24 cellular contexts compared by ENCODE assay signal in the genomic region with DNA sequence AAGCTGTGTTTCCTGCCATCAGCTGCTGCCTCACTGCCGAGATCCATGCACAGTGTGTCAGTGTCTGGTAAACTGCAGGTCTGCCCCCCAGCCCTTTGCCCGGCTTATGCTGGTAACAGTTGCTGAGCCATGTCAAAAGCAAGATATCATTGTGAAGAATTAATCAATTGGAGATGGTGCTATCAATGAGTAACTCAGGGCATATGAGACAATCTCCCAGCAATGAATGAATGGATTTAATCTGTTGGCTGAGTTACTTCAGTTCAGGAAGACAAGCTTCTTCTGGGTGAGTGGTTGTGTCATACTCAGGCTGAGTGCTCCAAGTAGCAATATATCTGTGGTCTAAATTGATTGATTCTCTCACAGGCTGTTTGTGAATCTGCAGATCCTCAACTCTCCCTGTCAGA.
"Had no signal": no experiment of that assay in that cellular context is flagged by ENCODE, and none has a peak within 500 bp of the region (broad histone marks: within the 10 kb centered on the region; RNA-seq: fewer than 3 reads in every experiment).

No MANE protein-coding gene starts in this region.

- H3K27ac ChIP-seq: adrenal gland, left ventricle myocardium inferior, right lobe of liver, tibial nerve had no signal

- H3K27me3 Mint-ChIP-seq: activated naive CD8-positive, alpha-beta T cell treated with anti-CD3 and anti-CD28 coated beads for 36 hours; effector memory CD8-positive, alpha-beta T cell had no signal

- H3K4me3 ChIP-seq: adrenal gland, heart left ventricle, left ventricle myocardium inferior, right lobe of liver, tibial nerve had no signal

- H3K9me3 ChIP-seq: adrenal gland, heart left ventricle, left ventricle myocardium inferior, right lobe of liver, tibial nerve had no signal

- H3K27ac Mint-ChIP-seq: activated CD4-positive, alpha-beta memory T cell treated with anti-CD3 and anti-CD28 coated beads for 36 hours; activated CD4-positive, alpha-beta T cell treated with anti-CD3 and anti-CD28 coated beads, Interleukin-2, amount 10 ng/mL, durations not matched to agents 24 days and 14 days; activated naive CD4-positive, alpha-beta T cell treated with anti-CD3 and anti-CD28 coated beads for 36 hours; activated naive CD8-positive, alpha-beta T cell treated with anti-CD3 and anti-CD28 coated beads for 36 hours; activated T-helper 1 cell treated with anti-CD3 and anti-CD28 coated beads, Interleukin-12 subunit alpha, Interleukin-12 subunit beta, Interleukin-2, Interleukin-4 antibody, amounts not matched to agents 30 ng/mL and 10 ng/mL and 1 ng/mL, durations not matched to agents 14 hours and 24 hours and 36 hours; effector memory CD8-positive, alpha-beta T cell; naive thymus-derived CD4-positive, alpha-beta T cell; T-helper 17 cell had no signal

- H3K36me3 Mint-ChIP-seq: activated CD4-positive, alpha-beta memory T cell treated with anti-CD3 and anti-CD28 coated beads for 36 hours; activated naive CD8-positive, alpha-beta T cell treated with anti-CD3 and anti-CD28 coated beads for 36 hours; naive thymus-derived CD4-positive, alpha-beta T cell had no signal

- ATAC-seq: effector memory CD8-positive, alpha-beta T cell; heart left ventricle; naive thymus-derived CD4-positive, alpha-beta T cell; right lobe of liver; T-helper 17 cell had no signal

- H3K27me3 ChIP-seq: adrenal gland, heart left ventricle, right lobe of liver, tibial nerve had no signal

- H3K36me3 ChIP-seq: adrenal gland, left ventricle myocardium inferior, right lobe of liver, tibial nerve had no signal

- H3K9me3 Mint-ChIP-seq: activated CD4-positive, alpha-beta memory T cell treated with anti-CD3 and anti-CD28 coated beads for 36 hours; activated CD4-positive, alpha-beta T cell treated with anti-CD3 and anti-CD28 coated beads, Interleukin-2, amount 10 ng/mL, durations not matched to agents 24 days and 14 days; activated naive CD4-positive, alpha-beta T cell treated with anti-CD3 and anti-CD28 coated beads for 36 hours; activated naive CD8-positive, alpha-beta T cell treated with anti-CD3 and anti-CD28 coated beads for 36 hours; activated T-helper 1 cell treated with anti-CD3 and anti-CD28 coated beads, Interleukin-12 subunit alpha, Interleukin-12 subunit beta, Interleukin-2, Interleukin-4 antibody, amounts not matched to agents 30 ng/mL and 10 ng/mL and 1 ng/mL, durations not matched to agents 14 hours and 24 hours and 36 hours; neural crest cell had no signal

- H3K4me1 ChIP-seq: right lobe of liver had no signal

- H3K4me3 Mint-ChIP-seq: activated CD4-positive, alpha-beta memory T cell treated with anti-CD3 and anti-CD28 coated beads for 36 hours; activated CD4-positive, alpha-beta T cell treated with anti-CD3 and anti-CD28 coated beads, Interleukin-2, amount 10 ng/mL, durations not matched to agents 24 days and 14 days; activated naive CD4-positive, alpha-beta T cell treated with anti-CD3 and anti-CD28 coated beads for 36 hours; activated naive CD8-positive, alpha-beta T cell treated with anti-CD3 and anti-CD28 coated beads for 36 hours; activated T-helper 1 cell treated with anti-CD3 and anti-CD28 coated beads, Interleukin-12 subunit alpha, Interleukin-12 subunit beta, Interleukin-2, Interleukin-4 antibody, amounts not matched to agents 30 ng/mL and 10 ng/mL and 1 ng/mL, durations not matched to agents 14 hours and 24 hours and 36 hours; effector memory CD8-positive, alpha-beta T cell; naive thymus-derived CD4-positive, alpha-beta T cell; neural crest cell; T-helper 17 cell had no signal

- H3K4me1 Mint-ChIP-seq: activated CD4-positive, alpha-beta T cell treated with anti-CD3 and anti-CD28 coated beads, Interleukin-2, amount 10 ng/mL, durations not matched to agents 24 days and 14 days; activated naive CD8-positive, alpha-beta T cell treated with anti-CD3 and anti-CD28 coated beads for 36 hours; neural crest cell; T-helper 17 cell had no signal

- DNase-seq: activated CD4-positive, alpha-beta memory T cell treated with anti-CD3 and anti-CD28 coated beads for 36 hours; activated CD4-positive, alpha-beta T cell treated with anti-CD3 and anti-CD28 coated beads, Interleukin-2, amount 10 ng/mL, durations not matched to agents 24 days and 14 days; activated CD4-positive, CD25-positive, alpha-beta regulatory T cell treated with anti-CD3 and anti-CD28 coated beads, Interleukin-2, amount 50 U/mL, for 72 hours; activated CD8-positive, alpha-beta memory T cell treated with anti-CD3 and anti-CD28 coated beads, Interleukin-2, amount 50 U/mL, for 4 hours; activated effector memory CD4-positive, alpha-beta T cell treated with anti-CD3 and anti-CD28 coated beads, Interleukin-2, amount 50 U/mL, for 16 hours; activated naive CD4-positive, alpha-beta T cell treated with anti-CD3 and anti-CD28 coated beads for 36 hours; activated naive CD8-positive, alpha-beta T cell treated with anti-CD3 and anti-CD28 coated beads for 36 hours; activated T-cell treated with anti-CD3 and anti-CD28 coated beads, Interleukin-2, amount 50 U/mL, for 1 hour; adrenal gland; caudate nucleus; cortex of kidney; effector memory CD8-positive, alpha-beta T cell; heart left ventricle; left ventricle myocardium inferior; naive thymus-derived CD4-positive, alpha-beta T cell; occipital lobe; right lobe of liver; stimulated activated CD4-positive, alpha-beta T cell treated with anti-CD3 and anti-CD28 coated beads, Interleukin-2, amount 100 ng/mL, for 48 hours; stimulated activated naive CD4-positive, alpha-beta T cell treated with Interleukin-2 at 50 U/mL for 16 hours; T-helper 17 cell; T1000 had no signal
